In the genomic region with DNA sequence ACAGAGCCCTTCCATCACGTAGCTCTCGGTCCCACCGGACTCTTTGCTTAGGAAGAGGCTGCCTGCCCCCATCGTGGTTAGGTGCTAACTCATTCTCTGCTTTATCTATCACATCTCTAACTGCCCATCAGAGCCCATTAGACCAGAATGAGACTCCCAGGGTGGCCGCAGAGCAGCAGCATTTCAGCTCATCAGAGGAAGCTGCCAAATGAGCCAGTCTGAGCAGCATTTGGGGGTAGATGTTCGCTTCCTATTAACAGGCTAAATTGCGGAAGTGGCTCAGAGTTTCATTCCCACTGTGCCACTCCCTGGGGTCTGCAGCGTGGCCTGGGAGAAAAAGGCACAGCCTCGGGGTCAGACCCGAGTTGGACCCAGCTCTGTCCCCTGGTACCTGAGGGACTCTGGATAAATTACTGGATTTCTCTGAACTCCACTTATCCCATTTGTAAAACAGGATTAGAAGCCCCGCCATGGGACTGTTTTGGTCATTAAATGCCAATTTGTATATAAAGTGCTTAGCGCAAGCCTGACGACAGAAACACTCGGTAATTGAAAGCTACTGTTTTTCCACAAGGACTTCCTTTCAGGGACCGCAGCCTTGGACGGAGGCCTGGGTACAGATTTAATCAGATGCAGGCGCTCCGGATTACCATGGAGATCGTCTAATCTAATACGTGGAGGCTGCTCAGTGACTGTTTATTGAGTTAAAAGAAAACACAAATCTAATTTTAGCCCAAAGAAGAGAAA, we compare ENCODE assay signal across 8 cellular contexts.
A peak's percentile ranks its signal among the peaks of the same experiment; 100 is the strongest.
DNase-seq lines count a peak whose midpoint lies in the region; ATAC-seq and TF ChIP-seq lines count a peak whose summit lies in the region.

No MANE protein-coding gene starts in this region.

- ATAC-seq in HG02623 (IDR thresholded peaks at IDR 0.05; ENCODE audit: unreplicated experiment) (no peak), GM19452 (IDR thresholded peaks at IDR 0.05; ENCODE audit: unreplicated experiment) (no peak), HG03139 (IDR thresholded peaks at IDR 0.05; ENCODE audit: unreplicated experiment) (no peak)

- no peak for TF ChIP-seq CTCF in GM13977 (IDR thresholded peaks at IDR 0.05; ENCODE audit: extremely low read depth, insufficient read depth, missing control alignments)

- DNase-seq in GM13977 (ENCODE audit: low spot score), result peak; percentile 7
- DNase-seq in OCI-M1 (lab: John Stamatoyannopoulos, UW), result peak; percentile 86
- DNase-seq in fibroblast of gingiva (ENCODE audit: low read depth), result peak; percentile 91
- peak; percentile 81 for DNase-seq in putamen (ENCODE audit: low spot score)
- DNase-seq in NCI-H146 treated with DMSO at 0.1 percent for 48 hours (lab: John Stamatoyannopoulos, UW; ENCODE audit: unreplicated experiment), result no peak

- in situ Hi-C loops in GM13977 (cut with MboI; ENCODE audit: low pct_unique_long_range_greater_than_20kb, low sequenced_read_pairs, unreplicated experiment), result no loop called here
